29 cellular contexts compared by ENCODE assay signal in the genomic region with DNA sequence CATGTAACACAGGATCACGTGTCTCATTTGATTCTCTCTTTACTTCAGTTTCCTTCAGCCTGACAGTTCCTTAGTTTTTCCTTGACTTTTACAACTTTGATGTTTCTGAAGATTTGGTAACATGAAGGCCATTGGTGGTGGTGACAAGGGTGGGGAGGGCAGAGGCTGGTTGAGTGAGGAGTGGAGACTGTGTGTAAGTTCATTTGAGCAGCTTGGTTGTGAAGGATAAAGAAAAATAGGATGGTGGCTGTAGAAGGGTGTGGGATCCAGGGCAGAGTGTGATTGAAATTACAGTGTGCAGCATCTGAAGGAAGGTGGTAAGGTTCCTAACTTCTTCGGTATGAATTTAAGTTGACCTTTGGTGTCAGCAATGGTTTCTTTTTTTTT. TPM values are rescaled to one million over a fixed set of nuclear protein-coding genes. Genes with fewer than 3 reads are reported as not detected.
DNase-seq lines count a peak whose midpoint lies in the region; ATAC-seq and TF ChIP-seq lines count a peak whose summit lies in the region.
"Had no signal": no experiment of that assay in that cellular context is flagged by ENCODE, and none has a peak within 500 bp of the region (broad histone marks: within the 10 kb centered on the region; RNA-seq: fewer than 3 reads in every experiment).

No MANE protein-coding gene starts in this region.

- no peak for TF ChIP-seq EP300 in sigmoid colon (IDR thresholded peaks at IDR 0.05)

- intact Hi-C loops in activated CD4-positive, alpha-beta T cell treated with anti-CD3 and anti-CD28 coated beads for 36 hours (cut with DNase I, micrococcal nuclease) = no loop called here
- intact Hi-C loops in activated T-helper 1 cell treated with anti-CD3 and anti-CD28 coated beads, Interleukin-12 subunit alpha, Interleukin-12 subunit beta, Interleukin-2, Interleukin-4 antibody, amounts not matched to agents 30 ng/mL and 10 ng/mL and 1 ng/mL, durations not matched to agents 14 hours and 24 hours and 36 hours (cut with micrococcal nuclease) = no loop called here
- intact Hi-C loops in sigmoid colon (cut with DNase I) = no loop called here

- H3K9me3 Mint-ChIP-seq in activated CD4-positive, alpha-beta T cell treated with anti-CD3 and anti-CD28 coated beads for 36 hours (ENCODE audit: low read depth) = no peaks in the 10 kb centered on the region
- H3K9me3 Mint-ChIP-seq in CD8-positive, alpha-beta memory T cell = no peaks in the 10 kb centered on the region
- H3K9me3 Mint-ChIP-seq in activated T-helper 1 cell treated with anti-CD3 and anti-CD28 coated beads, Interleukin-12 subunit alpha, Interleukin-12 subunit beta, Interleukin-2, Interleukin-4 antibody, amounts not matched to agents 30 ng/mL and 10 ng/mL and 1 ng/mL, durations not matched to agents 14 hours and 24 hours and 36 hours = no peaks in the 10 kb centered on the region
- no peaks in the 10 kb centered on the region for H3K9me3 Mint-ChIP-seq in immature natural killer cell
- H3K9me3 Mint-ChIP-seq: activated T-cell treated with anti-CD3 and anti-CD28 coated beads, Interleukin-2, amount 50 U/mL, for 4 hours; brain had no signal

- peaks cover 23% of the 10 kb centered on the region for H3K36me3 ChIP-seq in CD8-positive, alpha-beta memory T cell (ENCODE audit: insufficient read depth, low read length)
- peaks cover 0 to 54% (median 2%) of the 10 kb centered on the region in 4 donors for H3K36me3 ChIP-seq in sigmoid colon

- 89 to 95% methylated on average over 2 of the region's 2 CpGs for WGBS in sigmoid colon, 2 donors

- H3K27ac Mint-ChIP-seq in activated CD4-positive, alpha-beta T cell treated with anti-CD3 and anti-CD28 coated beads for 36 hours = peak overlapping the region; percentile 7
- peak overlapping the region in 6 of 8 donors; percentile 17 to 59 (median 46) for H3K27ac Mint-ChIP-seq in CD8-positive, alpha-beta memory T cell
- peak overlapping the region; percentile 45 for H3K27ac Mint-ChIP-seq in activated T-helper 1 cell treated with anti-CD3 and anti-CD28 coated beads, Interleukin-12 subunit alpha, Interleukin-12 subunit beta, Interleukin-2, Interleukin-4 antibody, amounts not matched to agents 30 ng/mL and 10 ng/mL and 1 ng/mL, durations not matched to agents 14 hours and 24 hours and 36 hours
- H3K27ac Mint-ChIP-seq in immature natural killer cell = peak overlapping the region in 5 of 6 donors; percentile 2 to 56 (median 18)

- POLR2A ChIA-PET in activated CD4-positive, alpha-beta T cell treated with anti-CD3 and anti-CD28 coated beads for 36 hours (lab: Charles Lee) = interaction anchor here (0.6 kb wide), 1 partner anchor 240 kb away, joined by 10 read pairs; no protein-coding TSS in a partner anchor
- POLR2A ChIA-PET in CD8-positive, alpha-beta memory T cell (lab: Charles Lee) = interaction anchor here (0.7 kb wide), 1 partner anchor 1012 kb away, joined by 6 read pairs; no protein-coding TSS in a partner anchor

- no peaks in the 10 kb centered on the region for H3K9me3 ChIP-seq in CD8-positive, alpha-beta memory T cell (ENCODE audit: low read length)
- no peaks in the 10 kb centered on the region for H3K9me3 ChIP-seq in sigmoid colon
- H3K9me3 ChIP-seq: heart right ventricle, Peyer's patch, SJCRH30 had no signal

- peak; percentile 13 for ATAC-seq in activated CD4-positive, alpha-beta T cell treated with anti-CD3 and anti-CD28 coated beads for 36 hours
- ATAC-seq in GM18907 (IDR thresholded peaks at IDR 0.05; ENCODE audit: unreplicated experiment) = no peak
- ATAC-seq: heart right ventricle, left colon had no signal

- CTCF ChIA-PET in activated CD4-positive, alpha-beta T cell treated with anti-CD3 and anti-CD28 coated beads for 36 hours (lab: Charles Lee) = interaction anchor here (2.1 kb wide), 1 partner anchor 16 kb away, joined by 7 read pairs; no protein-coding TSS in a partner anchor
- CTCF ChIA-PET in CD8-positive, alpha-beta memory T cell (lab: Charles Lee) = interaction anchor here (1.2 to 1.5 kb wide), 2 partner anchors 16 to 116 kb away, joined by 3 to 4 read pairs; no protein-coding TSS in a partner anchor

- H3K4me1 ChIP-seq in CD8-positive, alpha-beta memory T cell (ENCODE audit: insufficient read depth, low read length) = no peaks in the 10 kb centered on the region
- H3K4me1 ChIP-seq in sigmoid colon = peaks cover 0 to 14% (median 6%) of the 10 kb centered on the region in 4 donors
- H3K4me1 ChIP-seq: Peyer's patch, SJCRH30 had no signal

- TF ChIP-seq POLR2A in sigmoid colon (IDR thresholded peaks at IDR 0.05) = no peak

- TF ChIP-seq CTCF in sigmoid colon (IDR thresholded peaks at IDR 0.05) = no peak

- DNase-seq in activated CD4-positive, alpha-beta T cell treated with anti-CD3 and anti-CD28 coated beads for 36 hours = no peak
- no peak for DNase-seq in activated CD4-positive, alpha-beta T cell treated with anti-CD3 and anti-CD28 coated beads for 1 hour
- DNase-seq in CD8-positive, alpha-beta memory T cell = no peak
- DNase-seq in activated T-helper 1 cell treated with anti-CD3 and anti-CD28 coated beads, Interleukin-12 subunit alpha, Interleukin-12 subunit beta, Interleukin-2, Interleukin-4 antibody, amounts not matched to agents 30 ng/mL and 10 ng/mL and 1 ng/mL, durations not matched to agents 14 hours and 24 hours and 36 hours (ENCODE audit: low spot score) = no peak
- DNase-seq in immature natural killer cell (no peak), sigmoid colon (no peak), NCI-H82 treated with DMSO at 0.1 percent for 48 hours (lab: John Stamatoyannopoulos, UW; ENCODE audit: unreplicated experiment) (no peak)
- DNase-seq: activated CD8-positive, alpha-beta memory T cell treated with anti-CD3 and anti-CD28 coated beads for 24 hours; activated T-cell treated with anti-CD3 and anti-CD28 coated beads, Interleukin-2, amount 50 U/mL, for 4 hours; COR-L47; DMS79; effector CD4-positive, alpha-beta T cell; erythroblast; foreskin fibroblast; heart right ventricle; KG1; left colon; MM.1S; NCI-H1417 treated with DMSO at 0.1 percent for 48 hours; NCI-H510A treated with DMSO at 0.1 percent for 48 hours; occipital lobe; Peyer's patch; SJCRH30; stimulated activated CD4-positive, alpha-beta T cell treated with anti-CD3 and anti-CD28 coated beads, Interleukin-2, amount 100 ng/mL, for 24 hours; substantia nigra had no signal

- no peaks in the 10 kb centered on the region for H3K27me3 Mint-ChIP-seq in activated CD4-positive, alpha-beta T cell treated with anti-CD3 and anti-CD28 coated beads for 36 hours
- no peaks in the 10 kb centered on the region for H3K27me3 Mint-ChIP-seq in CD8-positive, alpha-beta memory T cell
- H3K27me3 Mint-ChIP-seq in activated T-helper 1 cell treated with anti-CD3 and anti-CD28 coated beads, Interleukin-12 subunit alpha, Interleukin-12 subunit beta, Interleukin-2, Interleukin-4 antibody, amounts not matched to agents 30 ng/mL and 10 ng/mL and 1 ng/mL, durations not matched to agents 14 hours and 24 hours and 36 hours (ENCODE audit: insufficient read depth) = no peaks in the 10 kb centered on the region
- peaks cover 0 to 3% (median 2%) of the 10 kb centered on the region in 3 donors for H3K27me3 Mint-ChIP-seq in immature natural killer cell (ENCODE audit: low read depth in 3 of 3)
- H3K27me3 Mint-ChIP-seq: brain had no signal

- H3K36me3 Mint-ChIP-seq in activated CD4-positive, alpha-beta T cell treated with anti-CD3 and anti-CD28 coated beads for 36 hours (ENCODE audit: low read depth) = peaks cover 48% of the 10 kb centered on the region
- peaks cover 0 to 73% (median 14%) of the 10 kb centered on the region in 3 donors for H3K36me3 Mint-ChIP-seq in CD8-positive, alpha-beta memory T cell
- peaks cover 40% of the 10 kb centered on the region for H3K36me3 Mint-ChIP-seq in activated T-helper 1 cell treated with anti-CD3 and anti-CD28 coated beads, Interleukin-12 subunit alpha, Interleukin-12 subunit beta, Interleukin-2, Interleukin-4 antibody, amounts not matched to agents 30 ng/mL and 10 ng/mL and 1 ng/mL, durations not matched to agents 14 hours and 24 hours and 36 hours (ENCODE audit: low read depth)
- H3K36me3 Mint-ChIP-seq in immature natural killer cell = peaks cover 5 to 33% (median 21%) of the 10 kb centered on the region in 3 donors

- no peak overlapping the region for H3K4me3 Mint-ChIP-seq in activated CD4-positive, alpha-beta T cell treated with anti-CD3 and anti-CD28 coated beads for 36 hours
- peak overlapping the region in 1 of 7 donors; percentile 49 for H3K4me3 Mint-ChIP-seq in CD8-positive, alpha-beta memory T cell
- H3K4me3 Mint-ChIP-seq in activated T-helper 1 cell treated with anti-CD3 and anti-CD28 coated beads, Interleukin-12 subunit alpha, Interleukin-12 subunit beta, Interleukin-2, Interleukin-4 antibody, amounts not matched to agents 30 ng/mL and 10 ng/mL and 1 ng/mL, durations not matched to agents 14 hours and 24 hours and 36 hours = no peak overlapping the region
- no peak overlapping the region for H3K4me3 Mint-ChIP-seq in immature natural killer cell
- H3K4me3 Mint-ChIP-seq: activated T-cell treated with anti-CD3 and anti-CD28 coated beads, Interleukin-2, amount 50 U/mL, for 4 hours; brain had no signal

- no peak overlapping the region for H3K4me3 ChIP-seq in CD8-positive, alpha-beta memory T cell (ENCODE audit: low read length)
- H3K4me3 ChIP-seq in sigmoid colon = no peak overlapping the region
- H3K4me3 ChIP-seq: heart right ventricle, Peyer's patch, SJCRH30, smooth muscle cell had no signal

- H3K4me1 Mint-ChIP-seq in activated CD4-positive, alpha-beta T cell treated with anti-CD3 and anti-CD28 coated beads for 36 hours = peaks cover 10% of the 10 kb centered on the region
- peaks cover 23 to 45% (median 32%) of the 10 kb centered on the region in 3 donors for H3K4me1 Mint-ChIP-seq in CD8-positive, alpha-beta memory T cell
- peaks cover 22% of the 10 kb centered on the region for H3K4me1 Mint-ChIP-seq in activated T-helper 1 cell treated with anti-CD3 and anti-CD28 coated beads, Interleukin-12 subunit alpha, Interleukin-12 subunit beta, Interleukin-2, Interleukin-4 antibody, amounts not matched to agents 30 ng/mL and 10 ng/mL and 1 ng/mL, durations not matched to agents 14 hours and 24 hours and 36 hours (ENCODE audit: low read depth)
- peaks cover 5 to 33% of the 10 kb centered on the region in 2 donors for H3K4me1 Mint-ChIP-seq in immature natural killer cell

- H3K27ac ChIP-seq in CD8-positive, alpha-beta memory T cell (ENCODE audit: low read depth, low read length) = no peak overlapping the region
- no peak overlapping the region for H3K27ac ChIP-seq in sigmoid colon
- H3K27ac ChIP-seq: heart right ventricle, Peyer's patch, SJCRH30, VCaP had no signal

- H3K27me3 ChIP-seq in CD8-positive, alpha-beta memory T cell (ENCODE audit: insufficient read depth, low read length, poor library complexity, severe bottlenecking) = no peaks in the 10 kb centered on the region
- no peaks in the 10 kb centered on the region for H3K27me3 ChIP-seq in sigmoid colon
- H3K27me3 ChIP-seq: heart right ventricle, Peyer's patch, SJCRH30 had no signal

RNA-seq across cellular contexts. Expression of a gene that starts 20.4 kb away (rescaled TPM):
- total RNA-seq in activated CD4-positive, alpha-beta T cell treated with anti-CD3 and anti-CD28 coated beads for 36 hours = 100 to 1,000 TPM; 418 to 458 TPM
- 100 to 1,000 TPM; 484 to 511 TPM for total RNA-seq in CD8-positive, alpha-beta memory T cell
- 476 TPM for polyA plus RNA-seq in CD8-positive, alpha-beta memory T cell
- total RNA-seq in activated T-helper 1 cell treated with anti-CD3 and anti-CD28 coated beads, Interleukin-12 subunit alpha, Interleukin-12 subunit beta, Interleukin-2, Interleukin-4 antibody, amounts not matched to agents 30 ng/mL and 10 ng/mL and 1 ng/mL, durations not matched to agents 14 hours and 24 hours and 36 hours = 408 and 428 TPM in 2 replicates
- 100 to 1,000 TPM; 471 to 654 (median 487) TPM for polyA plus RNA-seq in immature natural killer cell
- total RNA-seq in sigmoid colon = 100 to 1,000 TPM in 3 of 4 donors, 10 to 100 TPM in 1; 84.0 to 165 (median 113) TPM
- 100 to 1,000 TPM; 188 to 277 (median 204) TPM for polyA plus RNA-seq in sigmoid colon
